ENCODE assay signal across 22 cellular contexts in genomic region chr10:113038183-113038582, GRCh38.
DNase-seq lines count a peak whose midpoint lies in the region; ATAC-seq and TF ChIP-seq lines count a peak whose summit lies in the region.
"Had no signal": no experiment of that assay in that cellular context is flagged by ENCODE, and none has a peak within 500 bp of the region (broad histone marks: within the 10 kb centered on the region; RNA-seq: fewer than 3 reads in every experiment).

No MANE protein-coding gene starts in this region.

- no peak for ATAC-seq in HG02870 (IDR thresholded peaks at IDR 0.05; ENCODE audit: unreplicated experiment)
- no peak for ATAC-seq in GM21619 (IDR thresholded peaks at IDR 0.05; ENCODE audit: unreplicated experiment)
- ATAC-seq: CD8-positive, alpha-beta T cell had no signal

- H2BK120ac ChIP-seq in trophoblast cell (ENCODE audit: insufficient read depth, low read length, poor library complexity), result no peak overlapping the region

- no peaks in the 10 kb centered on the region for H3K79me1 ChIP-seq in trophoblast cell (ENCODE audit: low read length)

- H3K4me1 ChIP-seq in trophoblast cell (ENCODE audit: control insufficient read depth in 1 of 2, insufficient read depth in 2 of 2, low read length in 2 of 2) (peaks cover 10 to 12% of the 10 kb centered on the region in 2 experiments), tibial artery (peaks cover 0 to 90% (median 54%) of the 10 kb centered on the region in 4 donors)
- H3K4me1 ChIP-seq: Caco-2 had no signal

- no peak overlapping the region for H3K23ac ChIP-seq in trophoblast cell (ENCODE audit: low read length)

- H4K12ac ChIP-seq in trophoblast cell (ENCODE audit: low read depth, low read length), result no peak overlapping the region

- TF ChIP-seq CTCF in coronary artery (IDR thresholded peaks at IDR 0.05) (no peak), tibial artery (IDR thresholded peaks at IDR 0.05) (no peak)

- intact Hi-C loops in tibial artery (cut with DNase I; ENCODE audit: low total_unique reads), result no loop called here

- H2BK12ac ChIP-seq in trophoblast cell (ENCODE audit: low read length), result no peak overlapping the region

- H3K9me3 ChIP-seq in trophoblast cell (ENCODE audit: insufficient read depth, low read depth, low read length) (no peaks in the 10 kb centered on the region), tibial artery (no peaks in the 10 kb centered on the region)
- H3K9me3 ChIP-seq: Caco-2 had no signal

- H3K14ac ChIP-seq in trophoblast cell (ENCODE audit: low read length), result no peak overlapping the region

- no peak overlapping the region for H2AK5ac ChIP-seq in trophoblast cell (ENCODE audit: low read length)

- H2BK5ac ChIP-seq in trophoblast cell (ENCODE audit: low read depth, low read length, poor library complexity), result no peak overlapping the region

- CTCF ChIA-PET in HEK293T (lab: Yijun Ruan, JAX), result no interaction called here

- no peaks in the 10 kb centered on the region for H3K27me3 ChIP-seq in trophoblast cell (ENCODE audit: insufficient read depth, low read length)
- H3K27me3 ChIP-seq in tibial artery, result no peaks in the 10 kb centered on the region

- H3K27ac ChIP-seq in coronary artery (peak overlapping the region in 1 of 2 donors; percentile 65), trophoblast cell (ENCODE audit: low read depth, low read length) (no peak overlapping the region), tibial artery (peak overlapping the region; percentile 62 to 66)
- H3K27ac ChIP-seq: 22Rv1, C4-2B, GM23248, PC-9 had no signal

- WGBS in trophoblast cell (ENCODE audit: extremely low coverage, insufficient coverage, insufficient read length), result no CpG with 5 or more reads among the region's 12 CpGs

- POLR2A ChIA-PET in HEK293T (lab: Yijun Ruan, JAX), result no interaction called here

- H2AFZ ChIP-seq in trophoblast cell (ENCODE audit: insufficient read depth, low read length, poor library complexity), result no peak overlapping the region
- H2AFZ ChIP-seq: GM23248, PC-9 had no signal

- no peak overlapping the region for H3K4me2 ChIP-seq in trophoblast cell (ENCODE audit: low read length)
- H3K4me2 ChIP-seq: PC-9 had no signal

- no peak overlapping the region for H4K8ac ChIP-seq in trophoblast cell (ENCODE audit: low read depth, low read length)

- no peak overlapping the region for H4K91ac ChIP-seq in trophoblast cell (ENCODE audit: low read depth, low read length)

- peak in 2 of 3 experiments; percentile 3 to 4 for DNase-seq in NCI-H1417 (lab: John Stamatoyannopoulos, UW)
- DNase-seq in NCI-H1417 treated with DMSO at 0.1 percent for 48 hours (lab: John Stamatoyannopoulos, UW), result no peak
- peak; percentile 35 for DNase-seq in coronary artery (ENCODE audit: low spot score)
- DNase-seq in trophoblast cell, result no peak
- DNase-seq in tibial artery, result no peak
- no peak for DNase-seq in HEK293T (ENCODE audit: extremely low spot score)
- DNase-seq: Caco-2; CD8-positive, alpha-beta T cell; GM23248; H9; NCI-H1048; NCI-H1436; NCI-H187; NCI-H2081 treated with DMSO at 0.1 percent for 48 hours; NCI-H2171; NCI-H524; PC-9; Right ventricle myocardium superior had no signal

- H3K18ac ChIP-seq in trophoblast cell (ENCODE audit: low read length), result no peak overlapping the region

- peaks cover 12% of the 10 kb centered on the region for H3K79me2 ChIP-seq in trophoblast cell (ENCODE audit: control insufficient read depth, insufficient read depth, low read length, poor library complexity)

- peaks cover 4 to 5% of the 10 kb centered on the region in 2 experiments for H3K36me3 ChIP-seq in trophoblast cell (ENCODE audit: control insufficient read depth in 1 of 2, insufficient read depth in 2 of 2, low read length in 2 of 2)
- peaks cover 0 to 4% (median 0%) of the 10 kb centered on the region in 3 donors for H3K36me3 ChIP-seq in tibial artery

- H3K9ac ChIP-seq in trophoblast cell (ENCODE audit: low read length), result no peak overlapping the region
- H3K9ac ChIP-seq: GM23248 had no signal

- H3K4me3 ChIP-seq in coronary artery (no peak overlapping the region), trophoblast cell (ENCODE audit: low read depth, low read length) (no peak overlapping the region), tibial artery (no peak overlapping the region)
- H3K4me3 ChIP-seq: GM23248, PC-9 had no signal

- peak overlapping the region; percentile 12 for H3K4ac ChIP-seq in trophoblast cell (ENCODE audit: low read depth, low read length)

TF ChIP-seq in HEK293T, 16 proteins besides CTCF, POLR2A, EP300 and RAD21:
- TF ChIP-seq FOXM1 (IDR thresholded peaks at IDR 0.05; ENCODE audit: borderline replicate concordance) (no peak), LEF1 (IDR thresholded peaks at IDR 0.05; ENCODE audit: borderline replicate concordance) (no peak), FOXK2 (IDR thresholded peaks at IDR 0.05) (no peak), FOXA1 (IDR thresholded peaks at IDR 0.05) (no peak)
- TF ChIP-seq, protein P1, sequence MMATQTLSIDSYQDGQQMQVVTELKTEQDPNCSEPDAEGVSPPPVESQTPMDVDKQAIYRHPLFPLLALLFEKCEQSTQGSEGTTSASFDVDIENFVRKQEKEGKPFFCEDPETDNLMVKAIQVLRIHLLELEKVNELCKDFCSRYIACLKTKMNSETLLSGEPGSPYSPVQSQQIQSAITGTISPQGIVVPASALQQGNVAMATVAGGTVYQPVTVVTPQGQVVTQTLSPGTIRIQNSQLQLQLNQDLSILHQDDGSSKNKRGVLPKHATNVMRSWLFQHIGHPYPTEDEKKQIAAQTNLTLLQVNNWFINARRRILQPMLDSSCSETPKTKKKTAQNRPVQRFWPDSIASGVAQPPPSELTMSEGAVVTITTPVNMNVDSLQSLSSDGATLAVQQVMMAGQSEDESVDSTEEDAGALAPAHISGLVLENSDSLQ (IDR thresholded peaks at IDR 0.05), result no peak

Comparison
In these comparisons a context has a peak if more than half of its experiments do, and no peak if none do; other contexts are left out.
1. DNase-seq: peak in NCI-H1417 (2 of 3) and coronary artery (single experiment); none in NCI-H1417 treated with DMSO at 0.1 percent for 48 hours (single experiment), trophoblast cell (0 of 2), tibial artery (0 of 2) and HEK293T (single experiment).